Comparison of ENCODE assay signal across 29 cellular contexts in genomic region chr6:79557683-79558082, GRCh38.
"Had no signal": no experiment of that assay in that cellular context is flagged by ENCODE, and none has a peak within 500 bp of the region (broad histone marks: within the 10 kb centered on the region; RNA-seq: fewer than 3 reads in every experiment).

No MANE protein-coding gene starts in this region.

- H3K27ac Mint-ChIP-seq: dendritic cell treated with granulocyte-macrophage colony-stimulating factor and Interleukin-4, amounts not matched to agents 40 ng/mL and 50 ng/mL, for 4 days; endodermal cell; naive thymus-derived CD4-positive, alpha-beta T cell; nephron progenitor cell; stimulated activated memory B cell treated with anti-CD40 and anti-IgM and Interleukin-4, amounts not matched to agents 10 μg/mL and 1 μg/mL and 100 μg/mL, for 72 hours; stimulated activated naive CD8-positive, alpha-beta T cell treated with anti-CD3 and anti-CD28 coated beads, Interleukin-15, Interleukin-2, amounts not matched to agents 100 ng/mL and 50 ng/mL, for 24 hours had no signal

- H3K36me3 ChIP-seq: colonic mucosa, gastroesophageal sphincter, heart right ventricle, left lung, ovary, spleen, thoracic aorta, tibial nerve, upper lobe of left lung had no signal

- H3K27me3 ChIP-seq: colonic mucosa, foreskin keratinocyte, gastroesophageal sphincter, heart right ventricle, left lung, ovary, spleen, tibial nerve, upper lobe of left lung had no signal

- H3K4me3 ChIP-seq: colonic mucosa, gastroesophageal sphincter, heart right ventricle, left lung, ovary, psoas muscle, skin epidermis, spleen, thoracic aorta, tibial nerve, upper lobe of left lung had no signal

- H3K4me1 Mint-ChIP-seq: central memory CD8-positive, alpha-beta T cell; endodermal cell; naive thymus-derived CD4-positive, alpha-beta T cell; nephron progenitor cell; stimulated activated memory B cell treated with anti-CD40 and anti-IgM and Interleukin-4, amounts not matched to agents 10 μg/mL and 1 μg/mL and 100 μg/mL, for 72 hours had no signal

- H3K36me3 Mint-ChIP-seq: naive thymus-derived CD4-positive, alpha-beta T cell; stimulated activated memory B cell treated with anti-CD40 and anti-IgM and Interleukin-4, amounts not matched to agents 10 μg/mL and 1 μg/mL and 100 μg/mL, for 72 hours had no signal

- H3K4me1 ChIP-seq: colonic mucosa, foreskin keratinocyte, heart right ventricle, left lung, psoas muscle, spleen, upper lobe of left lung had no signal

- H3K9me3 Mint-ChIP-seq: central memory CD8-positive, alpha-beta T cell; dendritic cell treated with granulocyte-macrophage colony-stimulating factor and Interleukin-4, amounts not matched to agents 40 ng/mL and 50 ng/mL, for 4 days; endodermal cell; naive thymus-derived CD4-positive, alpha-beta T cell; nephron progenitor cell; stimulated activated memory B cell treated with anti-CD40 and anti-IgM and Interleukin-4, amounts not matched to agents 10 μg/mL and 1 μg/mL and 100 μg/mL, for 72 hours; stimulated activated naive CD8-positive, alpha-beta T cell treated with anti-CD3 and anti-CD28 coated beads, Interleukin-15, Interleukin-2, amounts not matched to agents 100 ng/mL and 50 ng/mL, for 24 hours had no signal

- DNase-seq: colonic mucosa; effector CD8-positive, alpha-beta T cell; endodermal cell; foreskin keratinocyte; heart right ventricle; hypothalamus; left cardiac atrium; left lung; mesenchymal stem cell; midbrain; naive thymus-derived CD4-positive, alpha-beta T cell; nephron progenitor cell; nucleus accumbens; ovary; posterior cingulate gyrus; psoas muscle; right cardiac atrium; spleen; stimulated activated CD4-positive, alpha-beta T cell treated with anti-CD3 and anti-CD28 coated beads, Interleukin-4, amount 100 ng/mL, for 4 hours; upper lobe of left lung had no signal

- H3K27me3 Mint-ChIP-seq: central memory CD8-positive, alpha-beta T cell; dendritic cell treated with granulocyte-macrophage colony-stimulating factor and Interleukin-4, amounts not matched to agents 40 ng/mL and 50 ng/mL, for 4 days; naive thymus-derived CD4-positive, alpha-beta T cell; stimulated activated memory B cell treated with anti-CD40 and anti-IgM and Interleukin-4, amounts not matched to agents 10 μg/mL and 1 μg/mL and 100 μg/mL, for 72 hours; stimulated activated naive CD8-positive, alpha-beta T cell treated with anti-CD3 and anti-CD28 coated beads, Interleukin-15, Interleukin-2, amounts not matched to agents 100 ng/mL and 50 ng/mL, for 24 hours had no signal

- ATAC-seq: esophagus mucosa; foreskin keratinocyte; gastroesophageal sphincter; heart right ventricle; left cardiac atrium; left lung; naive thymus-derived CD4-positive, alpha-beta T cell; psoas muscle; right cardiac atrium; stimulated activated memory B cell treated with anti-CD40 and anti-IgM and Interleukin-4, amounts not matched to agents 10 μg/mL and 1 μg/mL and 100 μg/mL, for 72 hours had no signal

- H3K9me3 ChIP-seq: colonic mucosa, gastroesophageal sphincter, heart right ventricle, left lung, ovary, psoas muscle, spleen, thoracic aorta, tibial nerve, upper lobe of left lung had no signal

- H3K4me3 Mint-ChIP-seq: central memory CD8-positive, alpha-beta T cell; dendritic cell treated with granulocyte-macrophage colony-stimulating factor and Interleukin-4, amounts not matched to agents 40 ng/mL and 50 ng/mL, for 4 days; endodermal cell; naive thymus-derived CD4-positive, alpha-beta T cell; nephron progenitor cell; stimulated activated memory B cell treated with anti-CD40 and anti-IgM and Interleukin-4, amounts not matched to agents 10 μg/mL and 1 μg/mL and 100 μg/mL, for 72 hours; stimulated activated naive CD8-positive, alpha-beta T cell treated with anti-CD3 and anti-CD28 coated beads, Interleukin-15, Interleukin-2, amounts not matched to agents 100 ng/mL and 50 ng/mL, for 24 hours had no signal
